Comparison of ENCODE assay signal across 8 cellular contexts in genomic region chr22:23772315-23773246, GRCh38. TPM values are rescaled to one million over a fixed set of nuclear protein-coding genes. Genes with fewer than 3 reads are reported as not detected.
DNase-seq lines count a peak whose midpoint lies in the region; ATAC-seq, FAIRE-seq and TF ChIP-seq lines count a peak whose summit lies in the region.

A gene with protein sequence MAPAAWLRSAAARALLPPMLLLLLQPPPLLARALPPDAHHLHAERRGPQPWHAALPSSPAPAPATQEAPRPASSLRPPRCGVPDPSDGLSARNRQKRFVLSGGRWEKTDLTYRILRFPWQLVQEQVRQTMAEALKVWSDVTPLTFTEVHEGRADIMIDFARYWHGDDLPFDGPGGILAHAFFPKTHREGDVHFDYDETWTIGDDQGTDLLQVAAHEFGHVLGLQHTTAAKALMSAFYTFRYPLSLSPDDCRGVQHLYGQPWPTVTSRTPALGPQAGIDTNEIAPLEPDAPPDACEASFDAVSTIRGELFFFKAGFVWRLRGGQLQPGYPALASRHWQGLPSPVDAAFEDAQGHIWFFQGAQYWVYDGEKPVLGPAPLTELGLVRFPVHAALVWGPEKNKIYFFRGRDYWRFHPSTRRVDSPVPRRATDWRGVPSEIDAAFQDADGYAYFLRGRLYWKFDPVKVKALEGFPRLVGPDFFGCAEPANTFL (plus strand): TSS chr22:23772849. CDS start chr22:23772871, 22 bp downstream.

- TF ChIP-seq POLR2A in A549 (IDR thresholded peaks at IDR 0.05; ENCODE audit: low read length): no peak
- no peak for TF ChIP-seq POLR2A in spleen (IDR thresholded peaks at IDR 0.05)

- H3K4me1 ChIP-seq in A549 (peaks cover 23% of the 10 kb centered on the region), HEK293 (ENCODE audit: control insufficient read depth, insufficient read depth, low read length) (peaks cover 3% of the 10 kb centered on the region), spleen (peaks cover 20 to 72% (median 55%) of the 10 kb centered on the region in 6 donors)

- 55% methylated on average over 28 of the region's 74 CpGs for WGBS in A549 (ENCODE audit: missing lambda C conversion rate)
- WGBS in spleen, 5 donors: 4 to 9% (median 5%) methylated on average over 22 to 74 of the region's 74 CpGs

- POLR2A ChIA-PET in A549 (lab: Yijun Ruan, JAX): no interaction called here
- POLR2A ChIA-PET in HEK293 (lab: Yijun Ruan, JAX): interaction anchor here (1.0 kb wide), 1 partner anchor 73 kb away, joined by 3 read pairs; no protein-coding TSS in a partner anchor

- no peak for TF ChIP-seq RAD21 in A549 (conservative IDR thresholded peaks at IDR 0.05 in 1 of 2, IDR thresholded peaks at IDR 0.05 in 1 of 2)

- intact Hi-C loops in spleen (cut with DNase I; ENCODE audit: low total_unique reads): loop anchor here (5.0 kb wide), 1 partner anchor 75 kb away; no protein-coding TSS in a partner anchor

- DNase-seq in A549 (ENCODE audit: low read depth in 1 of 2, low spot score in 1 of 2): no peak
- DNase-seq in astrocyte of the hippocampus (ENCODE audit: low read depth, low spot score): peak; percentile 67
- DNase-seq in spleen: peak; percentile 90
- no peak for DNase-seq in COLO829 (ENCODE audit: low spot score)

- no peak for TF ChIP-seq EP300 in A549 (IDR thresholded peaks at IDR 0.05)

- FAIRE-seq in A549 (lab: Jason Lieb, UNC): no peak

- H3K36me3 ChIP-seq in HEK293 (ENCODE audit: control insufficient read depth in 2 of 2, insufficient read depth in 1 of 2, low read length in 2 of 2) (no peaks in the 10 kb centered on the region), spleen (no peaks in the 10 kb centered on the region)

- H3K9me3 ChIP-seq in A549: no peaks in the 10 kb centered on the region
- H3K9me3 ChIP-seq in HEK293 (ENCODE audit: control insufficient read depth, insufficient read depth, low read depth, low read length): no peaks in the 10 kb centered on the region
- no peaks in the 10 kb centered on the region for H3K9me3 ChIP-seq in iPS-18c (ENCODE audit: control insufficient read depth, insufficient read depth, low read length)
- no peaks in the 10 kb centered on the region for H3K9me3 ChIP-seq in spleen

- peaks cover 0 to 16% (median 0%) of the 10 kb centered on the region in 7 donors for H3K27me3 ChIP-seq in spleen (replicated peaks in 1 of 7)

- no peak for TF ChIP-seq CTCF in A549 (IDR thresholded peaks at IDR 0.05)
- no peak for TF ChIP-seq CTCF in HEK293 (tag by site-specific recombination; IDR thresholded peaks at IDR 0.05)
- TF ChIP-seq CTCF in spleen (IDR thresholded peaks at IDR 0.05 in 8 of 11, conservative IDR thresholded peaks at IDR 0.05 in 3 of 11): peak in 1 of 11 experiments; percentile 13

- CTCF ChIA-PET in A549 (lab: Yijun Ruan, JAX): interaction anchor here (1.6 to 16.9 kb wide), 2 partner anchors 39 to 76 kb away, joined by 3 to 175 read pairs; no protein-coding TSS in a partner anchor
- CTCF ChIA-PET in HEK293 (lab: Yijun Ruan, JAX): interaction anchor here (0.9 to 2.0 kb wide), 4 partner anchors 74 to 122 kb away, joined by 3 to 8 read pairs (median 6); partner anchors contain the start of gene MIF

- ATAC-seq in A549 (no peak), SK-N-SH treated with all-trans-retinoic acid at 6 μM for 48 hours (peak; percentile 32), GM19023 (IDR thresholded peaks at IDR 0.05; ENCODE audit: unreplicated experiment) (no peak)

- peak within 1 kb of the TSS; percentile 69 for H3K4me2 ChIP-seq in A549

- peak within 1 kb of the TSS; percentile 9; the same call in 1 of the 3 replicates for H3K4me3 ChIP-seq in A549
- no peak within 1 kb of the TSS; the same call in 1 of the 2 replicates for H3K4me3 ChIP-seq in HEK293 (ENCODE audit: low read depth, low read length)
- peak within 1 kb of the TSS; percentile 53 for H3K4me3 ChIP-seq in iPS-18c (ENCODE audit: insufficient read depth, low read depth, low read length)
- peak within 1 kb of the TSS; percentile 8 to 75 (median 43) for H3K4me3 ChIP-seq in spleen

- peak within 1 kb of the TSS; percentile 56 to 83; a peak in 5 of 6 replicates for H3K27ac ChIP-seq in A549
- no peak within 1 kb of the TSS; the same call in 1 of the 2 replicates for H3K27ac ChIP-seq in HEK293 (ENCODE audit: extremely low read depth, low read depth, low read length)
- H3K27ac ChIP-seq in spleen: peak within 1 kb of the TSS in 5 of 8 donors; percentile 39 to 72 (median 56)

TF ChIP-seq in A549, 52 proteins besides CTCF, POLR2A, EP300 and RAD21:
- TF ChIP-seq FOXS1 (CRISPR knock-in tag; IDR thresholded peaks at IDR 0.05): no peak
- no peak for TF ChIP-seq NFE2L2 (conservative IDR thresholded peaks at IDR 0.05; ENCODE audit: low read length)

TF ChIP-seq in HEK293, 187 proteins besides CTCF, POLR2A, EP300 and RAD21 (continues in another document):
- TF ChIP-seq SALL2 (tag by site-specific recombination; IDR thresholded peaks at IDR 0.05; ENCODE audit: borderline replicate concordance): no peak
- TF ChIP-seq ZNF335 (tag by site-specific recombination; conservative IDR thresholded peaks at IDR 0.05): 0 out of 2 replicates have a peak, but pooled peaks have one; percentile 21
- TF ChIP-seq ZBTB20 (tag by site-specific recombination; IDR thresholded peaks at IDR 0.05): no peak
- TF ChIP-seq GLIS1 (tag by site-specific recombination; IDR thresholded peaks at IDR 0.05): peak; percentile 46; the same call in 1 of the 2 replicates
- TF ChIP-seq GLIS2 (tag by site-specific recombination; IDR thresholded peaks at IDR 0.05): peak; percentile 36; the same call in 1 of the 2 replicates
- no peak for TF ChIP-seq KLF7 (tag by site-specific recombination; IDR thresholded peaks at IDR 0.05; ENCODE audit: borderline replicate concordance)
- no peak for TF ChIP-seq ZNF555 (tag by site-specific recombination; conservative IDR thresholded peaks at IDR 0.05)
- peak; percentile 60; the same call in 1 of the 2 replicates for TF ChIP-seq HIC1 (tag by site-specific recombination; IDR thresholded peaks at IDR 0.05)
- no peak for TF ChIP-seq ZNF530 (tag by site-specific recombination; IDR thresholded peaks at IDR 0.05; ENCODE audit: low read depth)

TF ChIP-seq in SK-N-SH treated with all-trans-retinoic acid at 6 μM for 48 hours, 23 proteins besides CTCF, POLR2A, EP300 and RAD21:
- TF ChIP-seq ZNF70 (CRISPR knock-in tag; IDR thresholded peaks at IDR 0.05) (no peak), ARNTL (CRISPR knock-in tag; IDR thresholded peaks at IDR 0.05; ENCODE audit: borderline replicate concordance, low read depth) (no peak), TCF4 (CRISPR knock-in tag; IDR thresholded peaks at IDR 0.05; ENCODE audit: borderline replicate concordance) (no peak), ZC3H10 (CRISPR knock-in tag; IDR thresholded peaks at IDR 0.05) (no peak), TOX (CRISPR knock-in tag; IDR thresholded peaks at IDR 0.05; ENCODE audit: borderline replicate concordance) (no peak), ZNF8 (CRISPR knock-in tag; IDR thresholded peaks at IDR 0.05) (no peak), BACH2 (CRISPR knock-in tag; IDR thresholded peaks at IDR 0.05; ENCODE audit: borderline replicate concordance) (no peak), ZNF565 (CRISPR knock-in tag; conservative IDR thresholded peaks at IDR 0.05; ENCODE audit: low read depth) (no peak)
- TF ChIP-seq, protein P1, sequence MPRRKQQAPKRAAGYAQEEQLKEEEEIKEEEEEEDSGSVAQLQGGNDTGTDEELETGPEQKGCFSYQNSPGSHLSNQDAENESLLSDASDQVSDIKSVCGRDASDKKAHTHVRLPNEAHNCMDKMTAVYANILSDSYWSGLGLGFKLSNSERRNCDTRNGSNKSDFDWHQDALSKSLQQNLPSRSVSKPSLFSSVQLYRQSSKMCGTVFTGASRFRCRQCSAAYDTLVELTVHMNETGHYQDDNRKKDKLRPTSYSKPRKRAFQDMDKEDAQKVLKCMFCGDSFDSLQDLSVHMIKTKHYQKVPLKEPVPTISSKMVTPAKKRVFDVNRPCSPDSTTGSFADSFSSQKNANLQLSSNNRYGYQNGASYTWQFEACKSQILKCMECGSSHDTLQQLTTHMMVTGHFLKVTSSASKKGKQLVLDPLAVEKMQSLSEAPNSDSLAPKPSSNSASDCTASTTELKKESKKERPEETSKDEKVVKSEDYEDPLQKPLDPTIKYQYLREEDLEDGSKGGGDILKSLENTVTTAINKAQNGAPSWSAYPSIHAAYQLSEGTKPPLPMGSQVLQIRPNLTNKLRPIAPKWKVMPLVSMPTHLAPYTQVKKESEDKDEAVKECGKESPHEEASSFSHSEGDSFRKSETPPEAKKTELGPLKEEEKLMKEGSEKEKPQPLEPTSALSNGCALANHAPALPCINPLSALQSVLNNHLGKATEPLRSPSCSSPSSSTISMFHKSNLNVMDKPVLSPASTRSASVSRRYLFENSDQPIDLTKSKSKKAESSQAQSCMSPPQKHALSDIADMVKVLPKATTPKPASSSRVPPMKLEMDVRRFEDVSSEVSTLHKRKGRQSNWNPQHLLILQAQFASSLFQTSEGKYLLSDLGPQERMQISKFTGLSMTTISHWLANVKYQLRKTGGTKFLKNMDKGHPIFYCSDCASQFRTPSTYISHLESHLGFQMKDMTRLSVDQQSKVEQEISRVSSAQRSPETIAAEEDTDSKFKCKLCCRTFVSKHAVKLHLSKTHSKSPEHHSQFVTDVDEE (CRISPR knock-in tag; IDR thresholded peaks at IDR 0.05): no peak
- TF ChIP-seq, protein P2, sequence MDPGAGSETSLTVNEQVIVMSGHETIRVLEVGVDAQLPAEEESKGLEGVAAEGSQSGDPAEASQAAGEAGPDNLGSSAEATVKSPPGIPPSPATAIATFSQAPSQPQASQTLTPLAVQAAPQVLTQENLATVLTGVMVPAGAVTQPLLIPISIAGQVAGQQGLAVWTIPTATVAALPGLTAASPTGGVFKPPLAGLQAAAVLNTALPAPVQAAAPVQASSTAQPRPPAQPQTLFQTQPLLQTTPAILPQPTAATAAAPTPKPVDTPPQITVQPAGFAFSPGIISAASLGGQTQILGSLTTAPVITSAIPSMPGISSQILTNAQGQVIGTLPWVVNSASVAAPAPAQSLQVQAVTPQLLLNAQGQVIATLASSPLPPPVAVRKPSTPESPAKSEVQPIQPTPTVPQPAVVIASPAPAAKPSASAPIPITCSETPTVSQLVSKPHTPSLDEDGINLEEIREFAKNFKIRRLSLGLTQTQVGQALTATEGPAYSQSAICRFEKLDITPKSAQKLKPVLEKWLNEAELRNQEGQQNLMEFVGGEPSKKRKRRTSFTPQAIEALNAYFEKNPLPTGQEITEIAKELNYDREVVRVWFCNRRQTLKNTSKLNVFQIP (CRISPR knock-in tag; IDR thresholded peaks at IDR 0.05; ENCODE audit: borderline replicate concordance, low read depth): no peak
TF ChIP-seq in SK-N-SH treated with all-trans-retinoic acid at 6 μM for 48 hours: peak in this region for 0.

RNA-seq across cellular contexts. Expression of the gene that starts here (rescaled TPM):
- 0.36 and 0.61 TPM in 2 replicates for polyA plus RNA-seq in A549 (2011; rRNA removed)
- polyA plus RNA-seq in A549 (2012; cell fraction: cytosol; rRNA removed): 0.28 and 0.36 TPM in 2 replicates
- 0.47 and 0.58 TPM in 2 replicates for polyA plus RNA-seq in A549 (2012; cell fraction: nucleus; rRNA removed)
- 0.16 to 0.26 TPM (median 0.23 TPM) in 3 replicates for polyA plus RNA-seq in A549 (2017; fragmentation: RNase III; extraction: RNeasy Plus Mini Kit Qiagen cat#74134 plus additional on column Dnase treatment)
- 0.66 and 0.78 TPM in 2 replicates for polyA minus RNA-seq in A549 (2011; rRNA and poly(A)+ RNA removed)
- 10 to 100 TPM in 1 of 7 donors, 1 to 10 TPM in 5, under 1 TPM in 1; 0.66 to 11.0 (median 3.3) TPM for total RNA-seq in spleen
- polyA plus RNA-seq in spleen: 1 to 10 TPM; 4.4 to 6.8 (median 4.7) TPM

Comparison
In these comparisons a context has a peak if more than half of its experiments do, and no peak if none do; other contexts are left out.
1. DNase-seq: peak in astrocyte of the hippocampus (single experiment) and spleen (single experiment); none in A549 (0 of 2) and COLO829 (single experiment).